In the genomic region with DNA sequence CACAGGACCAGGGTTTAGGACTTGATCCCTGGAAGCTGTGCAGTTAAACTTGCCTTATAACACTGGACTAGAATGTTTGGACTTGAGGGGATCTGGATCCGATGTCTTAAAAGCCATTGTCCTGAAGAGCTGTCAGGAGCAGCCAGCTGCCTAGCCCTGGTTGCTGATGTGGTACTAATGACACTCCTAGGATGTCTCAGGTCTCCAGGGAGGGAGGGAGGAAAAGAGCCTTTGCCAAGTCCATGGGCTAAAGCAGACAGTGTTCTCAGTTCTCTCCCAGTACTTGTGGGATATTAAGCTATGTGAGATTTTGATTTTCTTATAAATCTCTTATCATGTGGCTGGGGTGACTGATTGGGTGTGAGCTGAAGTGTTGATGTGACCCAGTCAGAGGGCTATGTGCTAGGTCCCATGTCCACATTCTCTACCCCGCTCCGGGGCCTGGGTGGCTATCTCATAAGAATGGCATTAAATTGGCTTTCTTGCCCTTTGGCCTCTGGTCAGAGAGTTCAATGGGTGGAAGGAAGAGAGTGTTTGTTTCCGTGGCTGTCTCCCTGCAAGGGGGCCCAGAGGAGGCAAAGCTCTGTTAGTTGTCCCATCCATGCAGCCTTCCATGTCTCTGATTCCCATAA, we compare ENCODE assay signal across 16 cellular contexts.
"Had no signal": no experiment of that assay in that cellular context is flagged by ENCODE, and none has a peak within 500 bp of the region (broad histone marks: within the 10 kb centered on the region; RNA-seq: fewer than 3 reads in every experiment).

No MANE protein-coding gene starts in this region.

- H3K27me3 ChIP-seq: breast epithelium, gastroesophageal sphincter, heart right ventricle, left lung, stomach had no signal

- H3K27ac ChIP-seq: breast epithelium, gastroesophageal sphincter, left lung, stomach, thoracic aorta, VCaP had no signal

- H3K4me1 ChIP-seq: breast epithelium, left lung, stomach had no signal

- H3K36me3 ChIP-seq: breast epithelium, gastroesophageal sphincter, heart right ventricle, left lung, stomach, thoracic aorta had no signal

- ATAC-seq: activated CD8-positive, alpha-beta memory T cell treated with anti-CD3 and anti-CD28 coated beads, Interleukin-2, amount 10 ng/mL, durations not matched to agents 7 days and 5 days; activated naive CD8-positive, alpha-beta T cell treated with anti-CD3 and anti-CD28 coated beads, Interleukin-2, amount 50 U/mL, for 24 hours; gastroesophageal sphincter; left lung had no signal

- DNase-seq: activated CD4-positive, alpha-beta T cell treated with anti-CD3 and anti-CD28 coated beads, Interleukin-2, amount 50 U/mL, for 48 hours; activated CD8-positive, alpha-beta memory T cell treated with anti-CD3 and anti-CD28 coated beads, Interleukin-2, amount 10 ng/mL, durations not matched to agents 7 days and 5 days; activated naive CD4-positive, alpha-beta T cell treated with anti-CD3 and anti-CD28 coated beads for 36 hours; activated naive CD8-positive, alpha-beta T cell treated with anti-CD3 and anti-CD28 coated beads, Interleukin-2, amount 50 U/mL, for 24 hours; activated T-cell treated with anti-CD3 and anti-CD28 coated beads, Interleukin-2, amount 50 U/mL, for 1 hour; aorta; endodermal cell; heart right ventricle; left lung; stimulated activated CD4-positive, alpha-beta T cell treated with anti-CD3 and anti-CD28 coated beads, Interleukin-12 subunit alpha, Interleukin-12 subunit beta, amount 100 ng/mL, for 4 hours; stimulated activated CD4-positive, alpha-beta T cell treated with anti-CD3 and anti-CD28 coated beads, Interleukin-2, amount 100 ng/mL, for 24 hours; stomach had no signal

- H3K9me3 ChIP-seq: breast epithelium, gastroesophageal sphincter, heart right ventricle, left lung, stomach, thoracic aorta had no signal

- H3K4me3 ChIP-seq: breast epithelium, gastroesophageal sphincter, heart right ventricle, left lung, stomach, thoracic aorta had no signal
